ENCODE assay signal across 23 cellular contexts in the genomic region with DNA sequence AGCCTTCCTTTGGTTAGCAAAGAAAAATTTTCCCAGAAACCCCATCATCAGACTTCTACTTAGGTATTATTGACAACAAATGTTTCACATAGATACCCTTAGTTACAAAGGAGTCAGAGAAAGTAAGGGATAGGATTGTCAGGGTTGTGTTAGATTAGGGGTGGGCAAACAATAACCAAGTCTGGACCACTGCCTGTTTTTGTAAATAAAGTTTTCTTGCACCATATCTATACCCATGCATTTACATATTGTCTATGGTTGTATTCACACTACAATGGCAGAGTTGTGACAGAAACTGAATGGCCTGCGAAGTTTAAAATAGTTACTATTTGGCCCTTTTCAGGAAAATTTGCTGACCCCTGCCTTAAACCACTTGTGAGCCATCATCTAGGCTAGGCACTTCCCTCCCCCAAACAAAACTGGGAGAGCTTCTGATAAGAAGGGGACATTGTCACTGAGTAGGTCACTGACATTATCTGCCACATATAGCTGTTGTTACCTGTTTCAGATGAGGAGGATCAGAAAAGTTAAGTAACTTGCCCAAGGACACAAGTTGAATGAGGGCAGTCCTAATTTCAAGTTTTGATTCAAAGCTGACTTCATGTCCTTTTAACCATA.
"Had no signal": no experiment of that assay in that cellular context is flagged by ENCODE, and none has a peak within 500 bp of the region (broad histone marks: within the 10 kb centered on the region; RNA-seq: fewer than 3 reads in every experiment).

No MANE protein-coding gene starts in this region.

- H3K36me3 ChIP-seq: heart left ventricle, spleen, transverse colon had no signal

- ATAC-seq: esophagus mucosa; heart left ventricle; left cardiac atrium; left ventricle myocardium superior; psoas muscle; sciatic nerve; stimulated activated memory B cell treated with anti-CD40 and anti-IgM and Interleukin-4, amounts not matched to agents 10 μg/mL and 1 μg/mL and 100 μg/mL, for 72 hours had no signal

- H3K27ac ChIP-seq: heart left ventricle, psoas muscle, spleen, transverse colon had no signal

- H3K4me3 Mint-ChIP-seq: dendritic cell treated with granulocyte-macrophage colony-stimulating factor and Interleukin-4, amounts not matched to agents 40 ng/mL and 50 ng/mL, for 4 days; naive B cell; nephron; stimulated activated memory B cell treated with anti-CD40 and anti-IgM and Interleukin-4, amounts not matched to agents 10 μg/mL and 1 μg/mL and 100 μg/mL, for 72 hours; stimulated activated naive CD8-positive, alpha-beta T cell treated with anti-CD3 and anti-CD28 coated beads, Interleukin-15, Interleukin-2, amounts not matched to agents 100 ng/mL and 50 ng/mL, for 24 hours had no signal

- H3K4me1 ChIP-seq: psoas muscle had no signal

- H3K36me3 Mint-ChIP-seq: naive B cell; stimulated activated memory B cell treated with anti-CD40 and anti-IgM and Interleukin-4, amounts not matched to agents 10 μg/mL and 1 μg/mL and 100 μg/mL, for 72 hours had no signal

- DNase-seq: cerebellar nuclear complex; heart left ventricle; hypothalamus; kidney; left cardiac atrium; left ventricle myocardium superior; mesenchymal stem cell; naive B cell; psoas muscle; retina; spleen; stimulated activated CD4-positive, alpha-beta T cell treated with anti-CD3 and anti-CD28 coated beads, Interleukin-15, amount 100 ng/mL, for 24 hours; stimulated activated CD4-positive, alpha-beta T cell treated with anti-CD3 and anti-CD28 coated beads, Interleukin-1b, Interleukin-23, amount 100 ng/mL, for 48 hours; stimulated activated CD4-positive, alpha-beta T cell treated with anti-CD3 and anti-CD28 coated beads, Interleukin-4, amount 100 ng/mL, for 24 hours; testis; transverse colon had no signal

- H3K27ac Mint-ChIP-seq: dendritic cell treated with granulocyte-macrophage colony-stimulating factor and Interleukin-4, amounts not matched to agents 40 ng/mL and 50 ng/mL, for 4 days; naive B cell; stimulated activated memory B cell treated with anti-CD40 and anti-IgM and Interleukin-4, amounts not matched to agents 10 μg/mL and 1 μg/mL and 100 μg/mL, for 72 hours; stimulated activated naive CD8-positive, alpha-beta T cell treated with anti-CD3 and anti-CD28 coated beads, Interleukin-15, Interleukin-2, amounts not matched to agents 100 ng/mL and 50 ng/mL, for 24 hours had no signal

- H3K4me1 Mint-ChIP-seq: naive B cell; stimulated activated memory B cell treated with anti-CD40 and anti-IgM and Interleukin-4, amounts not matched to agents 10 μg/mL and 1 μg/mL and 100 μg/mL, for 72 hours had no signal

- H3K9me3 Mint-ChIP-seq: dendritic cell treated with granulocyte-macrophage colony-stimulating factor and Interleukin-4, amounts not matched to agents 40 ng/mL and 50 ng/mL, for 4 days; naive B cell; nephron; stimulated activated memory B cell treated with anti-CD40 and anti-IgM and Interleukin-4, amounts not matched to agents 10 μg/mL and 1 μg/mL and 100 μg/mL, for 72 hours; stimulated activated naive CD8-positive, alpha-beta T cell treated with anti-CD3 and anti-CD28 coated beads, Interleukin-15, Interleukin-2, amounts not matched to agents 100 ng/mL and 50 ng/mL, for 24 hours had no signal

- H3K27me3 ChIP-seq: heart left ventricle, spleen, testis, transverse colon had no signal

- H3K9me3 ChIP-seq: heart left ventricle, psoas muscle, spleen, testis, transverse colon had no signal

- H3K27me3 Mint-ChIP-seq: dendritic cell treated with granulocyte-macrophage colony-stimulating factor and Interleukin-4, amounts not matched to agents 40 ng/mL and 50 ng/mL, for 4 days; stimulated activated naive CD8-positive, alpha-beta T cell treated with anti-CD3 and anti-CD28 coated beads, Interleukin-15, Interleukin-2, amounts not matched to agents 100 ng/mL and 50 ng/mL, for 24 hours had no signal

- H3K4me3 ChIP-seq: heart left ventricle, lung, psoas muscle, spleen, testis, transverse colon had no signal
